In genomic region chr16:482468-483185, GRCh38 we compare ENCODE assay signal across 26 cellular contexts. TPM values are rescaled to one million over a fixed set of nuclear protein-coding genes. Genes with fewer than 3 reads are reported as not detected.
DNase-seq lines count a peak whose midpoint lies in the region; ATAC-seq, FAIRE-seq and TF ChIP-seq lines count a peak whose summit lies in the region.
"Had no signal": no experiment of that assay in that cellular context is flagged by ENCODE, and none has a peak within 500 bp of the region (broad histone marks: within the 10 kb centered on the region; RNA-seq: fewer than 3 reads in every experiment).

No MANE protein-coding gene starts in this region.

- ATAC-seq in Right ventricle myocardium superior (ENCODE audit: poor library complexity) (peak; percentile 19), Right ventricle myocardium inferior (no peak), HepG2 (no peak; the same call in 2 of the 3 replicates), HG02973 (IDR thresholded peaks at IDR 0.05; ENCODE audit: unreplicated experiment) (no peak), GM18861 (IDR thresholded peaks at IDR 0.05; ENCODE audit: unreplicated experiment) (no peak)
- ATAC-seq: body of pancreas had no signal

- WGBS in ectodermal cell, 2 experiments, result 91 to 92% methylated on average over 31 of the region's 31 CpGs
- 95% methylated on average over 19 of the region's 31 CpGs for WGBS in HepG2 (ENCODE audit: low lambda C conversion rate)
- WGBS in testis, 2 donors, result 82 to 91% methylated on average over 25 to 27 of the region's 31 CpGs

- no peaks in the 10 kb centered on the region for H3K4me1 Mint-ChIP-seq in activated CD4-positive, alpha-beta memory T cell treated with anti-CD3 and anti-CD28 coated beads for 36 hours (ENCODE audit: low read depth)
- H3K4me1 Mint-ChIP-seq: activated CD4-positive, alpha-beta T cell treated with anti-CD3 and anti-CD28 coated beads, Interleukin-2, amount 10 ng/mL, durations not matched to agents 24 days and 14 days; activated naive CD8-positive, alpha-beta T cell treated with anti-CD3 and anti-CD28 coated beads for 36 hours; CD8-positive, alpha-beta memory T cell had no signal

- in situ Hi-C loops in HepG2 (cut with HindIII; ENCODE audit: extremely low pct_ligation_motif_present, low pct_unique_long_range_greater_than_20kb), result no loop called here

- no peak for TF ChIP-seq EP300 in HepG2 (IDR thresholded peaks at IDR 0.05; ENCODE audit: low read depth in 2 of 2, low read length in 2 of 2)
- no peak for TF ChIP-seq EP300 in HepG2 (CRISPR knock-in tag; IDR thresholded peaks at IDR 0.05; ENCODE audit: borderline replicate concordance)

- FAIRE-seq in HepG2 (lab: Jason Lieb, UNC), result no peak
- FAIRE-seq: endothelial cell of umbilical vein, GM12892 had no signal

- POLR2A ChIA-PET in HepG2 (lab: Yijun Ruan, JAX), result no interaction called here
- POLR2A ChIA-PET in activated CD4-positive, alpha-beta memory T cell treated with anti-CD3 and anti-CD28 coated beads for 36 hours (lab: Charles Lee), result no interaction called here

- H3K9ac ChIP-seq in HepG2 (ENCODE audit: insufficient read depth, low read depth, low read length), result no peak overlapping the region
- H3K9ac ChIP-seq: GM23248 had no signal

- BruUV-seq in HepG2 (replicated peaks; lab: Mats Ljungman, UMichigan), result no TSS peak

- no peak for TF ChIP-seq RAD21 in HepG2 (CRISPR knock-in tag; IDR thresholded peaks at IDR 0.05)

- CTCF ChIA-PET in HepG2 (lab: Yijun Ruan, JAX; ENCODE audit: low intra/inter-chr PET ratio, low total read pairs), result no interaction called here
- CTCF ChIA-PET in activated CD4-positive, alpha-beta memory T cell treated with anti-CD3 and anti-CD28 coated beads for 36 hours (lab: Charles Lee), result no interaction called here

- H3K4me1 ChIP-seq in ectodermal cell (ENCODE audit: control insufficient read depth, insufficient read depth, low read length) (peaks cover 25% of the 10 kb centered on the region), HepG2 (ENCODE audit: insufficient read depth, low read length) (peaks cover 16% of the 10 kb centered on the region), testis (peaks cover 22% of the 10 kb centered on the region)
- H3K4me1 ChIP-seq: body of pancreas, prostate gland had no signal

- H3K4me3 ChIP-seq in ectodermal cell (ENCODE audit: insufficient read depth, low read depth, low read length), result no peak overlapping the region
- no peak overlapping the region for H3K4me3 ChIP-seq in HepG2 (replicated peaks in 1 of 3; ENCODE audit: insufficient read depth in 1 of 3, low read depth in 2 of 3, low read length in 3 of 3)
- no peak overlapping the region for H3K4me3 ChIP-seq in testis
- H3K4me3 ChIP-seq: body of pancreas, coronary artery, GM23248, prostate gland had no signal

- no peak overlapping the region for H3K4me3 Mint-ChIP-seq in activated CD4-positive, alpha-beta memory T cell treated with anti-CD3 and anti-CD28 coated beads for 36 hours
- H3K4me3 Mint-ChIP-seq: activated CD4-positive, alpha-beta T cell treated with anti-CD3 and anti-CD28 coated beads, Interleukin-2, amount 10 ng/mL, durations not matched to agents 24 days and 14 days; activated naive CD8-positive, alpha-beta T cell treated with anti-CD3 and anti-CD28 coated beads for 36 hours; CD8-positive, alpha-beta memory T cell; mesothelial cell of epicardium; nephron progenitor cell; stimulated activated naive CD8-positive, alpha-beta T cell treated with anti-CD3 and anti-CD28 coated beads, Interleukin-15, Interleukin-2, amounts not matched to agents 100 ng/mL and 50 ng/mL, for 24 hours had no signal

- H3K36me3 ChIP-seq in ectodermal cell (ENCODE audit: control insufficient read depth, insufficient read depth, low read length) (no peaks in the 10 kb centered on the region), HepG2 (replicated peaks in 1 of 2; ENCODE audit: control insufficient read depth in 1 of 2, insufficient read depth in 2 of 2, low read length in 2 of 2) (peaks cover 12 to 49% of the 10 kb centered on the region in 2 experiments; a peak in 4 of 5 replicates), testis (ENCODE audit: low read depth, missing control alignments) (no peaks in the 10 kb centered on the region)
- H3K36me3 ChIP-seq: prostate gland had no signal

- H2AFZ ChIP-seq in HepG2 (ENCODE audit: low read length), result no peak overlapping the region
- H2AFZ ChIP-seq: GM23248 had no signal

- DNase-seq in Right ventricle myocardium superior (no peak), Right ventricle myocardium inferior (ENCODE audit: missing footprints) (no peak), HepG2 (ENCODE audit: low spot score) (no peak), testis (no peak)
- no peak for DNase-seq in activated CD4-positive, alpha-beta memory T cell treated with anti-CD3 and anti-CD28 coated beads for 36 hours
- DNase-seq: activated CD4-positive, alpha-beta T cell treated with anti-CD3 and anti-CD28 coated beads, Interleukin-2, amount 10 ng/mL, durations not matched to agents 24 days and 14 days; activated naive CD8-positive, alpha-beta T cell treated with anti-CD3 and anti-CD28 coated beads for 36 hours; body of pancreas; CD8-positive, alpha-beta memory T cell; DMS79 treated with DMSO at 0.1 percent for 48 hours; GM23248; kidney glomerular epithelial cell; NCI-H1092 treated with DMSO at 0.1 percent for 48 hours; NCI-H2081; nephron progenitor cell; SW 1271 had no signal

- H3K4me2 ChIP-seq in HepG2 (ENCODE audit: low read depth, low read length), result no peak overlapping the region

- H3K27me3 ChIP-seq in ectodermal cell (ENCODE audit: control insufficient read depth, insufficient read depth, low read length, poor library complexity, severe bottlenecking) (no peaks in the 10 kb centered on the region), HepG2 (ENCODE audit: control insufficient read depth in 1 of 2, insufficient read depth in 2 of 2, low read length in 2 of 2) (no peaks in the 10 kb centered on the region), testis (no peaks in the 10 kb centered on the region)
- H3K27me3 ChIP-seq: body of pancreas had no signal

- intact Hi-C loops in Right ventricle myocardium superior (cut with DNase I) (no loop called here), Right ventricle myocardium inferior (cut with DNase I) (no loop called here), HepG2 (cut with micrococcal nuclease; ENCODE audit: unreplicated experiment) (no loop called here), testis (cut with DNase I; ENCODE audit: low total_unique reads) (no loop called here)
- intact Hi-C loops in activated CD4-positive, alpha-beta memory T cell treated with anti-CD3 and anti-CD28 coated beads for 36 hours (cut with micrococcal nuclease), result no loop called here

- H3K9me3 ChIP-seq in ectodermal cell (ENCODE audit: control insufficient read depth, low read length), result no peaks in the 10 kb centered on the region
- no peaks in the 10 kb centered on the region for H3K9me3 ChIP-seq in HepG2 (ENCODE audit: low read length)
- H3K9me3 ChIP-seq in testis, result no peaks in the 10 kb centered on the region
- H3K9me3 ChIP-seq: body of pancreas, prostate gland had no signal

- no peak for TF ChIP-seq POLR2A in HepG2 (IDR thresholded peaks at IDR 0.05; ENCODE audit: insufficient read depth in 1 of 2, low read depth in 2 of 2, low read length in 2 of 2)
- TF ChIP-seq POLR2A in testis (IDR thresholded peaks at IDR 0.05), result no peak

- H3K9me3 Mint-ChIP-seq in activated CD4-positive, alpha-beta memory T cell treated with anti-CD3 and anti-CD28 coated beads for 36 hours, result no peaks in the 10 kb centered on the region
- H3K9me3 Mint-ChIP-seq: activated CD4-positive, alpha-beta T cell treated with anti-CD3 and anti-CD28 coated beads, Interleukin-2, amount 10 ng/mL, durations not matched to agents 24 days and 14 days; activated naive CD8-positive, alpha-beta T cell treated with anti-CD3 and anti-CD28 coated beads for 36 hours; CD8-positive, alpha-beta memory T cell; mesothelial cell of epicardium; nephron progenitor cell; stimulated activated naive CD8-positive, alpha-beta T cell treated with anti-CD3 and anti-CD28 coated beads, Interleukin-15, Interleukin-2, amounts not matched to agents 100 ng/mL and 50 ng/mL, for 24 hours had no signal

- TF ChIP-seq CTCF in HepG2 (CRISPR knock-in tag; IDR thresholded peaks at IDR 0.05), result no peak
- TF ChIP-seq CTCF in testis (IDR thresholded peaks at IDR 0.05), result no peak

- H3K27ac ChIP-seq in ectodermal cell (ENCODE audit: insufficient read depth, low read depth, low read length, poor library complexity, severe bottlenecking) (peak overlapping the region; percentile 93), HepG2 (ENCODE audit: extremely low read length, insufficient read depth, low read length) (no peak overlapping the region), testis (peak overlapping the region; percentile 11 to 45)
- H3K27ac ChIP-seq: 22Rv1, body of pancreas, coronary artery, GM23248, prostate gland had no signal

- no peaks in the 10 kb centered on the region for H4K20me1 ChIP-seq in HepG2 (ENCODE audit: insufficient read depth, low read length)

- H3K27ac Mint-ChIP-seq in activated CD4-positive, alpha-beta memory T cell treated with anti-CD3 and anti-CD28 coated beads for 36 hours, result no peak overlapping the region
- H3K27ac Mint-ChIP-seq: activated CD4-positive, alpha-beta T cell treated with anti-CD3 and anti-CD28 coated beads, Interleukin-2, amount 10 ng/mL, durations not matched to agents 24 days and 14 days; activated naive CD8-positive, alpha-beta T cell treated with anti-CD3 and anti-CD28 coated beads for 36 hours; stimulated activated naive CD8-positive, alpha-beta T cell treated with anti-CD3 and anti-CD28 coated beads, Interleukin-15, Interleukin-2, amounts not matched to agents 100 ng/mL and 50 ng/mL, for 24 hours had no signal

- no peaks in the 10 kb centered on the region for H3K27me3 Mint-ChIP-seq in activated CD4-positive, alpha-beta memory T cell treated with anti-CD3 and anti-CD28 coated beads for 36 hours
- H3K27me3 Mint-ChIP-seq: activated CD4-positive, alpha-beta T cell treated with anti-CD3 and anti-CD28 coated beads, Interleukin-2, amount 10 ng/mL, durations not matched to agents 24 days and 14 days; activated naive CD8-positive, alpha-beta T cell treated with anti-CD3 and anti-CD28 coated beads for 36 hours; CD8-positive, alpha-beta memory T cell; stimulated activated naive CD8-positive, alpha-beta T cell treated with anti-CD3 and anti-CD28 coated beads, Interleukin-15, Interleukin-2, amounts not matched to agents 100 ng/mL and 50 ng/mL, for 24 hours had no signal

- H3K36me3 Mint-ChIP-seq in activated CD4-positive, alpha-beta memory T cell treated with anti-CD3 and anti-CD28 coated beads for 36 hours, result peaks cover under 1% of the 10 kb centered on the region
- H3K36me3 Mint-ChIP-seq: activated naive CD8-positive, alpha-beta T cell treated with anti-CD3 and anti-CD28 coated beads for 36 hours had no signal

- peaks cover 7% of the 10 kb centered on the region for H3K79me2 ChIP-seq in HepG2 (ENCODE audit: insufficient read depth, low read length)

RNA-seq across cellular contexts. Expression of gene CAPN15, which starts 44.9 kb away (rescaled TPM):
- total RNA-seq in Right ventricle myocardium superior (17.7 TPM), Right ventricle myocardium inferior (16.8 TPM), HepG2 (2016; rRNA removed; fragmentation: Illumina TruSeq; extraction: Trizol) (15.0 and 24.5 TPM in 2 replicates), testis (100 to 1,000 TPM; 108 to 115 TPM)
- 29.9 TPM for polyA plus RNA-seq in ectodermal cell (2013, experiment 1 of 4)
- 30.5 TPM for polyA plus RNA-seq in ectodermal cell (2013, experiment 2 of 4)
- 23.4 TPM for polyA plus RNA-seq in ectodermal cell (2013, experiment 3 of 4)
- 24.4 TPM for polyA plus RNA-seq in ectodermal cell (2013, experiment 4 of 4)
- 4.2 and 4.4 TPM in 2 replicates for total RNA-seq in HepG2 (2016; cell fraction: cytosol; rRNA removed; fragmentation: Illumina TruSeq; extraction: Trizol; ENCODE audit: low read depth)
- 12.6 and 24.1 TPM in 2 replicates for total RNA-seq in HepG2 (2016; cell fraction: insoluble cytoplasmic fraction; rRNA removed; fragmentation: Illumina TruSeq; extraction: Trizol)
- 16.3 and 16.4 TPM in 2 replicates for total RNA-seq in HepG2 (2016; cell fraction: membrane; rRNA removed; fragmentation: Illumina TruSeq; extraction: Trizol)
- total RNA-seq in HepG2 (2016; cell fraction: nucleus; rRNA removed; fragmentation: Illumina TruSeq; extraction: Trizol), result 14.9 and 20.4 TPM in 2 replicates
- polyA plus RNA-seq in HepG2 (2011; rRNA removed) (14.9 and 22.2 TPM in 2 replicates), testis (ENCODE audit: insufficient read depth, low read depth, low replicate concordance) (48.0 TPM)
- polyA plus RNA-seq in HepG2 (2011; cell fraction: cytosol; rRNA removed), result 11.3 and 22.6 TPM in 2 replicates
- 103 and 145 TPM in 2 replicates for polyA plus RNA-seq in HepG2 (2011; cell fraction: nucleus; rRNA removed)
- 17.6 and 19.5 TPM in 2 replicates for polyA plus RNA-seq in HepG2 (2012)
- polyA plus RNA-seq in HepG2 (2016; cell fraction: cytosol; fragmentation: Illumina TruSeq; extraction: Trizol; ENCODE audit: low read depth), result 5.8 and 6.0 TPM in 2 replicates
- polyA plus RNA-seq in HepG2 (2016; cell fraction: insoluble cytoplasmic fraction; fragmentation: Illumina TruSeq; extraction: Trizol; ENCODE audit: low read depth), result 20.7 and 26.7 TPM in 2 replicates
- 16.3 and 19.3 TPM in 2 replicates for polyA plus RNA-seq in HepG2 (2016; cell fraction: membrane; fragmentation: Illumina TruSeq; extraction: Trizol; ENCODE audit: low read depth)
- polyA plus RNA-seq in HepG2 (2016; cell fraction: nucleus; fragmentation: Illumina TruSeq; extraction: Trizol; ENCODE audit: insufficient read depth, low read depth), result 67.7 and 68.0 TPM in 2 replicates
- 22.1 and 60.1 TPM in 2 replicates for polyA minus RNA-seq in HepG2 (2011; rRNA and poly(A)+ RNA removed; ENCODE audit: low replicate concordance)
- polyA minus RNA-seq in HepG2 (2011; cell fraction: cytosol; rRNA and poly(A)+ RNA removed), result 39.5 and 41.1 TPM in 2 replicates
- polyA minus RNA-seq in HepG2 (2011; cell fraction: nucleus; rRNA and poly(A)+ RNA removed), result 16.0 and 18.4 TPM in 2 replicates
- total RNA-seq in activated CD4-positive, alpha-beta memory T cell treated with anti-CD3 and anti-CD28 coated beads for 36 hours, result 10 to 100 TPM; 69.7 to 76.2 TPM

RNA-seq across cellular contexts. Expression of gene RAB11FIP3, which starts 57.2 kb away (rescaled TPM):
- total RNA-seq in Right ventricle myocardium superior (25.4 TPM), Right ventricle myocardium inferior (23.3 TPM), HepG2 (2016; rRNA removed; fragmentation: Illumina TruSeq; extraction: Trizol) (48.4 and 57.6 TPM in 2 replicates), testis (100 to 1,000 TPM; 166 to 186 TPM)
- polyA plus RNA-seq in ectodermal cell (2013, experiment 1 of 4), result 44.0 TPM
- 47.1 TPM for polyA plus RNA-seq in ectodermal cell (2013, experiment 2 of 4)
- 32.4 TPM for polyA plus RNA-seq in ectodermal cell (2013, experiment 3 of 4)
- polyA plus RNA-seq in ectodermal cell (2013, experiment 4 of 4), result 33.1 TPM
- total RNA-seq in HepG2 (2016; cell fraction: cytosol; rRNA removed; fragmentation: Illumina TruSeq; extraction: Trizol; ENCODE audit: low read depth), result 25.8 and 30.3 TPM in 2 replicates
- 44.0 and 58.9 TPM in 2 replicates for total RNA-seq in HepG2 (2016; cell fraction: insoluble cytoplasmic fraction; rRNA removed; fragmentation: Illumina TruSeq; extraction: Trizol)
- 40.2 and 41.5 TPM in 2 replicates for total RNA-seq in HepG2 (2016; cell fraction: membrane; rRNA removed; fragmentation: Illumina TruSeq; extraction: Trizol)
- 59.9 and 60.1 TPM in 2 replicates for total RNA-seq in HepG2 (2016; cell fraction: nucleus; rRNA removed; fragmentation: Illumina TruSeq; extraction: Trizol)
- polyA plus RNA-seq in HepG2 (2011; rRNA removed) (34.3 and 42.9 TPM in 2 replicates), testis (ENCODE audit: insufficient read depth, low read depth, low replicate concordance) (61.7 TPM)
- polyA plus RNA-seq in HepG2 (2011; cell fraction: cytosol; rRNA removed), result 24.6 and 38.1 TPM in 2 replicates
- 166 and 200 TPM in 2 replicates for polyA plus RNA-seq in HepG2 (2011; cell fraction: nucleus; rRNA removed)
- 45.3 and 46.5 TPM in 2 replicates for polyA plus RNA-seq in HepG2 (2012)
- 17.9 and 19.2 TPM in 2 replicates for polyA plus RNA-seq in HepG2 (2016; cell fraction: cytosol; fragmentation: Illumina TruSeq; extraction: Trizol; ENCODE audit: low read depth)
- 44.6 and 51.8 TPM in 2 replicates for polyA plus RNA-seq in HepG2 (2016; cell fraction: insoluble cytoplasmic fraction; fragmentation: Illumina TruSeq; extraction: Trizol; ENCODE audit: low read depth)
- 28.0 and 28.9 TPM in 2 replicates for polyA plus RNA-seq in HepG2 (2016; cell fraction: membrane; fragmentation: Illumina TruSeq; extraction: Trizol; ENCODE audit: low read depth)
- polyA plus RNA-seq in HepG2 (2016; cell fraction: nucleus; fragmentation: Illumina TruSeq; extraction: Trizol; ENCODE audit: insufficient read depth, low read depth), result 144 and 150 TPM in 2 replicates
- 9.5 and 51.6 TPM in 2 replicates for polyA minus RNA-seq in HepG2 (2011; rRNA and poly(A)+ RNA removed; ENCODE audit: low replicate concordance)
- 18.2 and 21.5 TPM in 2 replicates for polyA minus RNA-seq in HepG2 (2011; cell fraction: cytosol; rRNA and poly(A)+ RNA removed)
- 58.2 and 72.2 TPM in 2 replicates for polyA minus RNA-seq in HepG2 (2011; cell fraction: nucleus; rRNA and poly(A)+ RNA removed)
- 10 to 100 TPM; 14.8 to 18.4 TPM for total RNA-seq in activated CD4-positive, alpha-beta memory T cell treated with anti-CD3 and anti-CD28 coated beads for 36 hours
